Comparison of ENCODE assay signal across 8 cellular contexts in genomic region chr2:36507408-36507812, GRCh38.
DNase-seq lines count a peak whose midpoint lies in the region; ATAC-seq, FAIRE-seq and TF ChIP-seq lines count a peak whose summit lies in the region.

No MANE protein-coding gene starts in this region.

- peak; percentile 59 for DNase-seq in NCI-H748 (lab: John Stamatoyannopoulos, UW; ENCODE audit: unreplicated experiment)
- no peak for DNase-seq in activated naive CD8-positive, alpha-beta T cell treated with anti-CD3 and anti-CD28 coated beads, Interleukin-2, amount 10 ng/mL, durations not matched to agents 7 days and 5 days
- peak; percentile 24 for DNase-seq in hepatic stellate cell (ENCODE audit: low spot score)
- DNase-seq in small intestine = peak; percentile 55
- no peak for DNase-seq in effector CD8-positive, alpha-beta T cell (lab: John Stamatoyannopoulos, UW)

- H3K27ac Mint-ChIP-seq in activated naive CD8-positive, alpha-beta T cell treated with anti-CD3 and anti-CD28 coated beads, Interleukin-2, amount 10 ng/mL, durations not matched to agents 7 days and 5 days = no peak overlapping the region

- H3K9me2 ChIP-seq in DOHH2 (replicated peaks; ENCODE audit: control insufficient read depth, low read length) = no peaks in the 10 kb centered on the region

- ATAC-seq in GM19395 (IDR thresholded peaks at IDR 0.05; ENCODE audit: unreplicated experiment) = peak; percentile 88
- ATAC-seq in HG03342 (IDR thresholded peaks at IDR 0.05; ENCODE audit: unreplicated experiment) = peak; percentile 83
- ATAC-seq in activated naive CD8-positive, alpha-beta T cell treated with anti-CD3 and anti-CD28 coated beads, Interleukin-2, amount 10 ng/mL, durations not matched to agents 7 days and 5 days (ENCODE audit: low read depth) = peak; percentile 84

- H3K4me2 ChIP-seq in DOHH2 (ENCODE audit: low read length) = no peak overlapping the region

- H3K4me3 Mint-ChIP-seq in activated naive CD8-positive, alpha-beta T cell treated with anti-CD3 and anti-CD28 coated beads, Interleukin-2, amount 10 ng/mL, durations not matched to agents 7 days and 5 days = no peak overlapping the region

- FAIRE-seq in small intestine (lab: Jason Lieb, UNC) = no peak

- no peaks in the 10 kb centered on the region for H3K4me1 Mint-ChIP-seq in activated naive CD8-positive, alpha-beta T cell treated with anti-CD3 and anti-CD28 coated beads, Interleukin-2, amount 10 ng/mL, durations not matched to agents 7 days and 5 days

- H3K4me3 ChIP-seq in DOHH2 (ENCODE audit: low read length) (no peak overlapping the region), small intestine (ENCODE audit: low read depth in 1 of 2, low read length in 2 of 2) (no peak overlapping the region)

- H3K36me3 ChIP-seq in DOHH2 (ENCODE audit: control insufficient read depth, low read length) = peaks cover 38% of the 10 kb centered on the region
- peaks cover 0 to 9% of the 10 kb centered on the region in 2 donors for H3K36me3 ChIP-seq in small intestine (ENCODE audit: control insufficient read depth in 2 of 2, insufficient read depth in 2 of 2, low read length in 2 of 2)

- H3K9me3 ChIP-seq in DOHH2 (ENCODE audit: control insufficient read depth, insufficient read depth, low read length) = no peaks in the 10 kb centered on the region
- H3K9me3 ChIP-seq in small intestine (ENCODE audit: control insufficient read depth, low read depth) = no peaks in the 10 kb centered on the region

- H3K27ac ChIP-seq in DOHH2 (ENCODE audit: low read depth, low read length) (no peak overlapping the region), small intestine (ENCODE audit: low read depth in 1 of 2, low read length in 1 of 2) (no peak overlapping the region)

- H3K27me3 Mint-ChIP-seq in activated naive CD8-positive, alpha-beta T cell treated with anti-CD3 and anti-CD28 coated beads, Interleukin-2, amount 10 ng/mL, durations not matched to agents 7 days and 5 days = no peaks in the 10 kb centered on the region

- no peaks in the 10 kb centered on the region for H4K20me1 ChIP-seq in DOHH2 (ENCODE audit: control insufficient read depth, insufficient read depth, low read depth, low read length)

- peak; percentile 81 for TF ChIP-seq CTCF in DOHH2 (IDR thresholded peaks at IDR 0.05; ENCODE audit: low read depth, low read length, poor library complexity, severe bottlenecking)

- H3K9me3 Mint-ChIP-seq in activated naive CD8-positive, alpha-beta T cell treated with anti-CD3 and anti-CD28 coated beads, Interleukin-2, amount 10 ng/mL, durations not matched to agents 7 days and 5 days = no peaks in the 10 kb centered on the region

- H3K4me1 ChIP-seq in DOHH2 (ENCODE audit: control insufficient read depth, low read length) (no peaks in the 10 kb centered on the region), small intestine (ENCODE audit: control insufficient read depth in 2 of 2, insufficient read depth in 1 of 2, low read depth in 1 of 2, low read length in 1 of 2) (no peaks in the 10 kb centered on the region)

- POLR2A ChIA-PET in activated naive CD8-positive, alpha-beta T cell treated with anti-CD3 and anti-CD28 coated beads, Interleukin-2, amount 10 ng/mL, durations not matched to agents 7 days and 5 days (lab: Charles Lee) = no interaction called here

- H3K36me3 Mint-ChIP-seq in activated naive CD8-positive, alpha-beta T cell treated with anti-CD3 and anti-CD28 coated beads, Interleukin-2, amount 10 ng/mL, durations not matched to agents 7 days and 5 days = no peaks in the 10 kb centered on the region

- no peaks in the 10 kb centered on the region for H3K27me3 ChIP-seq in DOHH2 (ENCODE audit: control insufficient read depth, low read length)
- H3K27me3 ChIP-seq in small intestine (ENCODE audit: control insufficient read depth in 2 of 2, insufficient read depth in 2 of 2, low read length in 2 of 2) = no peaks in the 10 kb centered on the region

- no peaks in the 10 kb centered on the region for H3K79me2 ChIP-seq in DOHH2 (ENCODE audit: control insufficient read depth, low read length)

- no peaks in the 10 kb centered on the region for H3F3A ChIP-seq in DOHH2 (ENCODE audit: control insufficient read depth, insufficient read depth)

Comparison
In these comparisons a context has a peak if more than half of its experiments do, and no peak if none do; other contexts are left out.
1. DNase-seq: peak in NCI-H748 (single experiment), hepatic stellate cell (single experiment) and small intestine (single experiment); none in activated naive CD8-positive, alpha-beta T cell treated with anti-CD3 and anti-CD28 coated beads, Interleukin-2, amount 10 ng/mL, durations not matched to agents 7 days and 5 days (single experiment) and effector CD8-positive, alpha-beta T cell (single experiment).
2. Peak in every context shown above with its lines, with median percentiles within 50 percentile points of each other: ATAC-seq.